ENCODE assay signal across 9 cellular contexts in genomic region chr3:117407317-117407716, GRCh38.
DNase-seq lines count a peak whose midpoint lies in the region; ATAC-seq and TF ChIP-seq lines count a peak whose summit lies in the region.
"Had no signal": no experiment of that assay in that cellular context is flagged by ENCODE, and none has a peak within 500 bp of the region (broad histone marks: within the 10 kb centered on the region; RNA-seq: fewer than 3 reads in every experiment).

No MANE protein-coding gene starts in this region.

- H3K27me3 Mint-ChIP-seq in neural crest cell (ENCODE audit: low read depth): no peaks in the 10 kb centered on the region

- no peak overlapping the region for H3K4me3 ChIP-seq in esophagus muscularis mucosa
- H3K4me3 ChIP-seq: BLaER1 treated with 17β-estradiol and CSF1 and Interleukin-3, amounts not matched to agents 10 nM and 100 nM had no signal

- no peak overlapping the region for H3K27ac Mint-ChIP-seq in neural crest cell (ENCODE audit: unreplicated experiment)

- no peak overlapping the region for H3K27ac ChIP-seq in esophagus muscularis mucosa (replicated peaks in 1 of 4)
- H3K27ac ChIP-seq: BLaER1 treated with 17β-estradiol and CSF1 and Interleukin-3, amounts not matched to agents 10 nM and 100 nM had no signal

- TF ChIP-seq POLR2A in esophagus muscularis mucosa (IDR thresholded peaks at IDR 0.05; ENCODE audit: low read depth): no peak

- peaks cover 10% of the 10 kb centered on the region for H3K4me1 Mint-ChIP-seq in neural crest cell

- H3K9me3 ChIP-seq in esophagus muscularis mucosa: no peaks in the 10 kb centered on the region
- H3K9me3 ChIP-seq: BLaER1 treated with 17β-estradiol and CSF1 and Interleukin-3, amounts not matched to agents 10 nM and 100 nM had no signal

- H3K4me3 Mint-ChIP-seq in neural crest cell: no peak overlapping the region

- TF ChIP-seq EP300 in esophagus muscularis mucosa (IDR thresholded peaks at IDR 0.05): no peak

- peaks cover 2% of the 10 kb centered on the region for H3K9me3 Mint-ChIP-seq in neural crest cell

- TF ChIP-seq CTCF in neural crest cell (conservative IDR thresholded peaks at IDR 0.05): peak; percentile 51
- TF ChIP-seq CTCF in esophagus muscularis mucosa (IDR thresholded peaks at IDR 0.05): no peak

- intact Hi-C loops in esophagus muscularis mucosa (cut with DNase I): no loop called here

- H3K36me3 Mint-ChIP-seq in neural crest cell (ENCODE audit: low read depth): no peaks in the 10 kb centered on the region

- H3K36me3 ChIP-seq in esophagus muscularis mucosa: no peaks in the 10 kb centered on the region
- H3K36me3 ChIP-seq: BLaER1 treated with 17β-estradiol and CSF1 and Interleukin-3, amounts not matched to agents 10 nM and 100 nM had no signal

- H3K4me1 ChIP-seq in esophagus muscularis mucosa: no peaks in the 10 kb centered on the region

- DNase-seq in NCI-H1092 treated with DMSO at 0.1 percent for 48 hours (lab: John Stamatoyannopoulos, UW) (peak; percentile 72), NCI-H1092 (lab: John Stamatoyannopoulos, UW) (no peak), RPMI8226 (peak; percentile 37), neural crest cell (ENCODE audit: low read depth, low spot score) (no peak), T-helper 1 cell (no peak), esophagus muscularis mucosa (ENCODE audit: extremely low spot score) (no peak), HuH-7 (ENCODE audit: low spot score) (no peak)

- no peaks in the 10 kb centered on the region for H3K27me3 ChIP-seq in esophagus muscularis mucosa
- H3K27me3 ChIP-seq: BLaER1 treated with 17β-estradiol and CSF1 and Interleukin-3, amounts not matched to agents 10 nM and 100 nM had no signal

- ATAC-seq in HG03103 (IDR thresholded peaks at IDR 0.05; ENCODE audit: low read depth, unreplicated experiment): peak; percentile 59

Comparison
In these comparisons a context has a peak if more than half of its experiments do, and no peak if none do; other contexts are left out.
1. DNase-seq: peak in NCI-H1092 treated with DMSO at 0.1 percent for 48 hours (single experiment) and RPMI8226 (single experiment); none in NCI-H1092 (single experiment), neural crest cell (single experiment), T-helper 1 cell (0 of 5), esophagus muscularis mucosa (single experiment) and HuH-7 (single experiment).